1 cellular context compared by ENCODE assay signal in genomic region chr9:98974994-98975712, GRCh38.
TF ChIP-seq lines count a peak whose summit lies in the region.

No MANE protein-coding gene starts in this region.

TF ChIP-seq in HepG2, 621 proteins besides CTCF, POLR2A, EP300 and RAD21 (continued from another document and continues in another):
- peak; percentile 35; the same call in 1 of the 2 replicates for TF ChIP-seq ZBTB33 (CRISPR knock-in tag; IDR thresholded peaks at IDR 0.05)
- no peak for TF ChIP-seq ZNF282 (IDR thresholded peaks at IDR 0.05; ENCODE audit: partially characterized antibody)
- TF ChIP-seq POGZ (CRISPR knock-in tag; IDR thresholded peaks at IDR 0.05): no peak
- TF ChIP-seq RXRB (CRISPR knock-in tag; IDR thresholded peaks at IDR 0.05; ENCODE audit: borderline replicate concordance): no peak
- TF ChIP-seq CBFB (CRISPR knock-in tag; IDR thresholded peaks at IDR 0.05): no peak
- no peak for TF ChIP-seq ZBTB21 (CRISPR knock-in tag; IDR thresholded peaks at IDR 0.05)
- no peak for TF ChIP-seq IRX3 (CRISPR knock-in tag; IDR thresholded peaks at IDR 0.05; ENCODE audit: borderline replicate concordance, low read depth)
- TF ChIP-seq RNF2 (conservative IDR thresholded peaks at IDR 0.05; ENCODE audit: low read depth): 0 out of 2 replicates have a peak, but pooled peaks have one; percentile 31
- no peak for TF ChIP-seq ZNF235 (CRISPR knock-in tag; IDR thresholded peaks at IDR 0.05; ENCODE audit: borderline replicate concordance)
- TF ChIP-seq ZNF770 (CRISPR knock-in tag; IDR thresholded peaks at IDR 0.05): peak; percentile 65; the same call in 1 of the 2 replicates
- no peak for TF ChIP-seq ZMAT3 (CRISPR knock-in tag; conservative IDR thresholded peaks at IDR 0.05)
- no peak for TF ChIP-seq ZBTB44 (CRISPR knock-in tag; IDR thresholded peaks at IDR 0.05)
- TF ChIP-seq POLR2AphosphoS5 (IDR thresholded peaks at IDR 0.05; ENCODE audit: low read depth, low read length): no peak
- no peak for TF ChIP-seq ZNF564 (CRISPR knock-in tag; IDR thresholded peaks at IDR 0.05)
- TF ChIP-seq SNAPC5 (CRISPR knock-in tag; IDR thresholded peaks at IDR 0.05; ENCODE audit: borderline replicate concordance): no peak
- TF ChIP-seq MED13 (CRISPR knock-in tag; IDR thresholded peaks at IDR 0.05): no peak
- no peak for TF ChIP-seq KAT2B (IDR thresholded peaks at IDR 0.05; ENCODE audit: borderline replicate concordance, low read depth, low read length)
- TF ChIP-seq FOXJ3 (CRISPR knock-in tag; IDR thresholded peaks at IDR 0.05; ENCODE audit: borderline replicate concordance): no peak
- TF ChIP-seq ZNF891 (CRISPR knock-in tag; IDR thresholded peaks at IDR 0.05): no peak
- TF ChIP-seq GRHL1 (CRISPR knock-in tag; conservative IDR thresholded peaks at IDR 0.05): no peak
- TF ChIP-seq ZSCAN22 (CRISPR knock-in tag; IDR thresholded peaks at IDR 0.05): no peak
- TF ChIP-seq ZNF773 (CRISPR knock-in tag; IDR thresholded peaks at IDR 0.05; ENCODE audit: borderline replicate concordance): no peak
- TF ChIP-seq ZSCAN5A (CRISPR knock-in tag; IDR thresholded peaks at IDR 0.05; ENCODE audit: borderline replicate concordance): no peak
- peak; percentile 96 for TF ChIP-seq XRCC5 (optimal IDR thresholded peaks at IDR 0.05; ENCODE audit: low read length)
- TF ChIP-seq CENPBD1 (CRISPR knock-in tag; IDR thresholded peaks at IDR 0.05; ENCODE audit: borderline replicate concordance, low read depth): no peak
- no peak for TF ChIP-seq ZNF749 (CRISPR knock-in tag; IDR thresholded peaks at IDR 0.05; ENCODE audit: borderline replicate concordance)
- 0 out of 2 replicates have a peak, but pooled peaks have one; percentile 11 for TF ChIP-seq NFAT5 (CRISPR knock-in tag; IDR thresholded peaks at IDR 0.05)
- TF ChIP-seq AFF4 (CRISPR knock-in tag; IDR thresholded peaks at IDR 0.05): no peak
- no peak for TF ChIP-seq SMARCE1 (IDR thresholded peaks at IDR 0.05; ENCODE audit: borderline replicate concordance)
- TF ChIP-seq GTF3A (CRISPR knock-in tag; conservative IDR thresholded peaks at IDR 0.05): no peak
- no peak for TF ChIP-seq AKAP8 (CRISPR knock-in tag; IDR thresholded peaks at IDR 0.05)
- no peak for TF ChIP-seq ZNF317 (CRISPR knock-in tag; IDR thresholded peaks at IDR 0.05)
- 0 out of 2 replicates have a peak, but pooled peaks have one; percentile 32 for TF ChIP-seq ZSCAN25 (CRISPR knock-in tag; IDR thresholded peaks at IDR 0.05)
- TF ChIP-seq HNRNPLL (IDR thresholded peaks at IDR 0.05; ENCODE audit: low read depth, low read length, poor library complexity, severe bottlenecking): peak; percentile 52
- TF ChIP-seq UBTF (CRISPR knock-in tag; IDR thresholded peaks at IDR 0.05): no peak
- TF ChIP-seq CHD4 (IDR thresholded peaks at IDR 0.05; ENCODE audit: borderline replicate concordance, low read length): no peak
- TF ChIP-seq SALL1 (CRISPR knock-in tag; IDR thresholded peaks at IDR 0.05): peak; percentile 55; the same call in 1 of the 2 replicates
